8 cellular contexts compared by ENCODE assay signal in the genomic region with DNA sequence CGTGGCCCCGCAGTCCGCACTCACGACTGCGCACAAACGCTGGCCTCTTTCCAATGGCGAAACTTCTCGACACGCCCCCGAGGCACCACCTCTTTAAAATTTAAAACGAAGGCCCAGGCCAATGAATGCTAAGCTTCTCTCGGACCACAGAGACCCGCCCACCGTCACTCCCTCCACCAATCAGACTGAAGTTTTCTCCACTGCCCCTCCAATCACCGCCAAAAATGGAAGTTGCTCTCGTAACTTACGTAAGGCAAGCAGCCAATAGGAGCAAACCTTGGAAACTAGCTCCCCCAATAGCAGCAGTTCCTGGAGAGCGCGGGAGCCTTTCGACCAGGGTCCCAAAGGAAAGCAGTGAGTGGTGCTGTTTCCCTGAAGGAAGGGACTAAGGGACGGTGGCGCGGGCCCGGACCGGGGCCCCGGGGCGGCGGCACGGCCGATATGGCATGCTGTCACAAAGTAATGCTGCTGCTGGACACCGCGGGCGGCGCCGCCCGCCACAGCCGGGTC. TPM values are rescaled to one million over a fixed set of nuclear protein-coding genes. Genes with fewer than 3 reads are reported as not detected.
DNase-seq lines count a peak whose midpoint lies in the region; ATAC-seq and TF ChIP-seq lines count a peak whose summit lies in the region.

A gene with protein sequence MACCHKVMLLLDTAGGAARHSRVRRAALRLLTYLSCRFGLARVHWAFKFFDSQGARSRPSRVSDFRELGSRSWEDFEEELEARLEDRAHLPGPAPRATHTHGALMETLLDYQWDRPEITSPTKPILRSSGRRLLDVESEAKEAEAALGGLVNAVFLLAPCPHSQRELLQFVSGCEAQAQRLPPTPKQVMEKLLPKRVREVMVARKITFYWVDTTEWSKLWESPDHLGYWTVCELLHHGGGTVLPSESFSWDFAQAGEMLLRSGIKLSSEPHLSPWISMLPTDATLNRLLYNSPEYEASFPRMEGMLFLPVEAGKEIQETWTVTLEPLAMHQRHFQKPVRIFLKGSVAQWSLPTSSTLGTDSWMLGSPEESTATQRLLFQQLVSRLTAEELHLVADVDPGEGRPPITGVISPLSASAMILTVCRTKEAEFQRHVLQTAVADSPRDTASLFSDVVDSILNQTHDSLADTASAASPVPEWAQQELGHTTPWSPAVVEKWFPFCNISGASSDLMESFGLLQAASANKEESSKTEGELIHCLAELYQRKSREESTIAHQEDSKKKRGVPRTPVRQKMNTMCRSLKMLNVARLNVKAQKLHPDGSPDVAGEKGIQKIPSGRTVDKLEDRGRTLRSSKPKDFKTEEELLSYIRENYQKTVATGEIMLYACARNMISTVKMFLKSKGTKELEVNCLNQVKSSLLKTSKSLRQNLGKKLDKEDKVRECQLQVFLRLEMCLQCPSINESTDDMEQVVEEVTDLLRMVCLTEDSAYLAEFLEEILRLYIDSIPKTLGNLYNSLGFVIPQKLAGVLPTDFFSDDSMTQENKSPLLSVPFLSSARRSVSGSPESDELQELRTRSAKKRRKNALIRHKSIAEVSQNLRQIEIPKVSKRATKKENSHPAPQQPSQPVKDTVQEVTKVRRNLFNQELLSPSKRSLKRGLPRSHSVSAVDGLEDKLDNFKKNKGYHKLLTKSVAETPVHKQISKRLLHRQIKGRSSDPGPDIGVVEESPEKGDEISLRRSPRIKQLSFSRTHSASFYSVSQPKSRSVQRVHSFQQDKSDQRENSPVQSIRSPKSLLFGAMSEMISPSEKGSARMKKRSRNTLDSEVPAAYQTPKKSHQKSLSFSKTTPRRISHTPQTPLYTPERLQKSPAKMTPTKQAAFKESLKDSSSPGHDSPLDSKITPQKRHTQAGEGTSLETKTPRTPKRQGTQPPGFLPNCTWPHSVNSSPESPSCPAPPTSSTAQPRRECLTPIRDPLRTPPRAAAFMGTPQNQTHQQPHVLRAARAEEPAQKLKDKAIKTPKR (N-terminal part only) (plus strand): TSS at position 324 of the 510 bp plus-strand sequence. CDS start 118 bp downstream, at position 442.

- no peaks in the 10 kb centered on the region for H3K27me3 Mint-ChIP-seq in WTC11 (ENCODE audit: low read depth)

- TF ChIP-seq CTCF in AG09319 (IDR thresholded peaks at IDR 0.05; ENCODE audit: low read depth, low read length) (no peak), WTC11 (IDR thresholded peaks at IDR 0.05) (no peak)

- POLR2A ChIA-PET in WTC11 (lab: Charles Lee): interaction anchor here (0.7 to 1.7 kb wide), 6 partner anchors 9 to 83 kb away, joined by 3 to 9 read pairs (median 4); no protein-coding TSS in a partner anchor

- no peak within 1 kb of the TSS for H3K27ac ChIP-seq in caudate nucleus (ENCODE audit: low read depth, low read length)

- no peaks in the 10 kb centered on the region for H3K9me3 Mint-ChIP-seq in WTC11

- peaks cover 24% of the 10 kb centered on the region for H3K4me1 Mint-ChIP-seq in WTC11

- CTCF ChIA-PET in WTC11 (lab: Charles Lee): interaction anchor here (0.6 to 2.3 kb wide), 21 partner anchors 9 to 1756 kb away, joined by 3 to 22 read pairs (median 4); a partner anchor contains a TSS

- peak within 1 kb of the TSS; percentile 96 for H3K4me3 Mint-ChIP-seq in WTC11

- ATAC-seq in GM19025 (IDR thresholded peaks at IDR 0.05; ENCODE audit: low read depth, unreplicated experiment) (peak; percentile 92), HG03280 (IDR thresholded peaks at IDR 0.05; ENCODE audit: unreplicated experiment) (peak; percentile 97), WTC11 (peak; percentile 94)

- DNase-seq in AG09319 (ENCODE audit: extremely low read depth, low read depth): peak; percentile 99
- DNase-seq in NCI-H345 (lab: John Stamatoyannopoulos, UW): peak; percentile 99
- peak; percentile 96 for DNase-seq in WTC11 (ENCODE audit: low spot score)
- DNase-seq in caudate nucleus (lab: John Stamatoyannopoulos, UW): peak; percentile 57 to 98 (median 89)
- DNase-seq in iris pigment epithelial cell (ENCODE audit: low read depth): peak; percentile 100
- DNase-seq in stimulated activated CD4-positive, alpha-beta T cell treated with anti-CD3 and anti-CD28 coated beads, Interleukin-12 subunit alpha, Interleukin-12 subunit beta, amount 100 ng/mL, for 24 hours (ENCODE audit: low read depth in 2 of 2): peak; percentile 88 to 94

- H3K36me3 Mint-ChIP-seq in WTC11: peaks cover 17% of the 10 kb centered on the region

- H3K27ac Mint-ChIP-seq in WTC11: peak within 1 kb of the TSS; percentile 90

TF ChIP-seq in WTC11, 78 proteins besides CTCF, POLR2A, EP300 and RAD21 (continues in another document):
- TF ChIP-seq, protein P1, sequence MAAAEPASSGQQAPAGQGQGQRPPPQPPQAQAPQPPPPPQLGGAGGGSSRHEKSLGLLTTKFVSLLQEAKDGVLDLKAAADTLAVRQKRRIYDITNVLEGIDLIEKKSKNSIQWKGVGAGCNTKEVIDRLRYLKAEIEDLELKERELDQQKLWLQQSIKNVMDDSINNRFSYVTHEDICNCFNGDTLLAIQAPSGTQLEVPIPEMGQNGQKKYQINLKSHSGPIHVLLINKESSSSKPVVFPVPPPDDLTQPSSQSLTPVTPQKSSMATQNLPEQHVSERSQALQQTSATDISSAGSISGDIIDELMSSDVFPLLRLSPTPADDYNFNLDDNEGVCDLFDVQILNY (CRISPR knock-in tag; IDR thresholded peaks at IDR 0.05): peak; percentile 50
- TF ChIP-seq, protein P2, sequence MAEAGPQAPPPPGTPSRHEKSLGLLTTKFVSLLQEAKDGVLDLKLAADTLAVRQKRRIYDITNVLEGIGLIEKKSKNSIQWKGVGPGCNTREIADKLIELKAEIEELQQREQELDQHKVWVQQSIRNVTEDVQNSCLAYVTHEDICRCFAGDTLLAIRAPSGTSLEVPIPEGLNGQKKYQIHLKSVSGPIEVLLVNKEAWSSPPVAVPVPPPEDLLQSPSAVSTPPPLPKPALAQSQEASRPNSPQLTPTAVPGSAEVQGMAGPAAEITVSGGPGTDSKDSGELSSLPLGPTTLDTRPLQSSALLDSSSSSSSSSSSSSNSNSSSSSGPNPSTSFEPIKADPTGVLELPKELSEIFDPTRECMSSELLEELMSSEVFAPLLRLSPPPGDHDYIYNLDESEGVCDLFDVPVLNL (CRISPR knock-in tag; IDR thresholded peaks at IDR 0.05; ENCODE audit: borderline replicate concordance, low read depth): peak; percentile 98
- TF ChIP-seq GABPB1 (CRISPR knock-in tag; IDR thresholded peaks at IDR 0.05): peak; percentile 51
- no peak for TF ChIP-seq NR3C1 (CRISPR knock-in tag; conservative IDR thresholded peaks at IDR 0.05; ENCODE audit: low read depth)
- no peak for TF ChIP-seq ZNF396 (CRISPR knock-in tag; IDR thresholded peaks at IDR 0.05; ENCODE audit: borderline replicate concordance)
- TF ChIP-seq NR2C2 (CRISPR knock-in tag; IDR thresholded peaks at IDR 0.05): no peak
- peak; percentile 46 for TF ChIP-seq SP1 (CRISPR knock-in tag; conservative IDR thresholded peaks at IDR 0.05)
- TF ChIP-seq ZNF423 (CRISPR knock-in tag; IDR thresholded peaks at IDR 0.05): no peak
- TF ChIP-seq, protein P3, sequence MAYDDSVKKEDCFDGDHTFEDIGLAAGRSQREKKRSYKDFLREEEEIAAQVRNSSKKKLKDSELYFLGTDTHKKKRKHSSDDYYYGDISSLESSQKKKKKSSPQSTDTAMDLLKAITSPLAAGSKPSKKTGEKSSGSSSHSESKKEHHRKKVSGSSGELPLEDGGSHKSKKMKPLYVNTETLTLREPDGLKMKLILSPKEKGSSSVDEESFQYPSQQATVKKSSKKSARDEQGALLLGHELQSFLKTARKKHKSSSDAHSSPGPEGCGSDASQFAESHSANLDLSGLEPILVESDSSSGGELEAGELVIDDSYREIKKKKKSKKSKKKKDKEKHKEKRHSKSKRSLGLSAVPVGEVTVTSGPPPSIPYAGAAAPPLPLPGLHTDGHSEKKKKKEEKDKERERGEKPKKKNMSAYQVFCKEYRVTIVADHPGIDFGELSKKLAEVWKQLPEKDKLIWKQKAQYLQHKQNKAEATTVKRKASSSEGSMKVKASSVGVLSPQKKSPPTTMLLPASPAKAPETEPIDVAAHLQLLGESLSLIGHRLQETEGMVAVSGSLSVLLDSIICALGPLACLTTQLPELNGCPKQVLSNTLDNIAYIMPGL (CRISPR knock-in tag; IDR thresholded peaks at IDR 0.05): no peak
- TF ChIP-seq KAT7 (CRISPR knock-in tag; IDR thresholded peaks at IDR 0.05; ENCODE audit: borderline replicate concordance): no peak
- TF ChIP-seq HMGA2 (CRISPR knock-in tag; IDR thresholded peaks at IDR 0.05): no peak
- TF ChIP-seq, protein P4, sequence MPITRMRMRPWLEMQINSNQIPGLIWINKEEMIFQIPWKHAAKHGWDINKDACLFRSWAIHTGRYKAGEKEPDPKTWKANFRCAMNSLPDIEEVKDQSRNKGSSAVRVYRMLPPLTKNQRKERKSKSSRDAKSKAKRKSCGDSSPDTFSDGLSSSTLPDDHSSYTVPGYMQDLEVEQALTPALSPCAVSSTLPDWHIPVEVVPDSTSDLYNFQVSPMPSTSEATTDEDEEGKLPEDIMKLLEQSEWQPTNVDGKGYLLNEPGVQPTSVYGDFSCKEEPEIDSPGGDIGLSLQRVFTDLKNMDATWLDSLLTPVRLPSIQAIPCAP (CRISPR knock-in tag; IDR thresholded peaks at IDR 0.05): no peak
- peak; percentile 55 for TF ChIP-seq FOXK1 (CRISPR knock-in tag; IDR thresholded peaks at IDR 0.05)
- peak; percentile 64; the same call in 1 of the 2 replicates for TF ChIP-seq ZNF232 (CRISPR knock-in tag; IDR thresholded peaks at IDR 0.05)
- no peak for TF ChIP-seq EMX1 (CRISPR knock-in tag; IDR thresholded peaks at IDR 0.05)
- no peak for TF ChIP-seq ESRRA (CRISPR knock-in tag; IDR thresholded peaks at IDR 0.05; ENCODE audit: borderline replicate concordance)
- TF ChIP-seq, protein P5, sequence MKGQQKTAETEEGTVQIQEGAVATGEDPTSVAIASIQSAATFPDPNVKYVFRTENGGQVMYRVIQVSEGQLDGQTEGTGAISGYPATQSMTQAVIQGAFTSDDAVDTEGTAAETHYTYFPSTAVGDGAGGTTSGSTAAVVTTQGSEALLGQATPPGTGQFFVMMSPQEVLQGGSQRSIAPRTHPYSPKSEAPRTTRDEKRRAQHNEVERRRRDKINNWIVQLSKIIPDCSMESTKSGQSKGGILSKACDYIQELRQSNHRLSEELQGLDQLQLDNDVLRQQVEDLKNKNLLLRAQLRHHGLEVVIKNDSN (CRISPR knock-in tag; IDR thresholded peaks at IDR 0.05): no peak; the same call in 1 of the 2 replicates
- no peak for TF ChIP-seq ELF4 (CRISPR knock-in tag; IDR thresholded peaks at IDR 0.05; ENCODE audit: low read depth)
- TF ChIP-seq ZNF671 (CRISPR knock-in tag; IDR thresholded peaks at IDR 0.05): no peak
- TF ChIP-seq, protein P6, sequence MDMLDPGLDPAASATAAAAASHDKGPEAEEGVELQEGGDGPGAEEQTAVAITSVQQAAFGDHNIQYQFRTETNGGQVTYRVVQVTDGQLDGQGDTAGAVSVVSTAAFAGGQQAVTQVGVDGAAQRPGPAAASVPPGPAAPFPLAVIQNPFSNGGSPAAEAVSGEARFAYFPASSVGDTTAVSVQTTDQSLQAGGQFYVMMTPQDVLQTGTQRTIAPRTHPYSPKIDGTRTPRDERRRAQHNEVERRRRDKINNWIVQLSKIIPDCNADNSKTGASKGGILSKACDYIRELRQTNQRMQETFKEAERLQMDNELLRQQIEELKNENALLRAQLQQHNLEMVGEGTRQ (CRISPR knock-in tag; IDR thresholded peaks at IDR 0.05): no peak
- no peak for TF ChIP-seq CREB1 (CRISPR knock-in tag; IDR thresholded peaks at IDR 0.05)

RNA-seq across cellular contexts. Expression of the gene that starts here (rescaled TPM):
- total RNA-seq in WTC11 (2021): 33.7 to 37.4 TPM (median 33.8 TPM) in 3 replicates
